ENCODE assay signal across 3 cellular contexts in genomic region chr7:116283595-116284204, GRCh38.
TF ChIP-seq lines count a peak whose summit lies in the region.

No MANE protein-coding gene starts in this region.

TF ChIP-seq in liver, 16 proteins besides CTCF, POLR2A, EP300 and RAD21:
- no peak for TF ChIP-seq FOXA2 (IDR thresholded peaks at IDR 0.05)
- TF ChIP-seq GABPA (IDR thresholded peaks at IDR 0.05 in 1 of 2, conservative IDR thresholded peaks at IDR 0.05 in 1 of 2), result no peak
- peak; percentile 45 to 70 for TF ChIP-seq JUND (IDR thresholded peaks at IDR 0.05)
- TF ChIP-seq, protein P1, sequence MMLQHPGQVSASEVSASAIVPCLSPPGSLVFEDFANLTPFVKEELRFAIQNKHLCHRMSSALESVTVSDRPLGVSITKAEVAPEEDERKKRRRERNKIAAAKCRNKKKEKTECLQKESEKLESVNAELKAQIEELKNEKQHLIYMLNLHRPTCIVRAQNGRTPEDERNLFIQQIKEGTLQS (IDR thresholded peaks at IDR 0.05), result no peak
- no peak for TF ChIP-seq ZBTB33 (IDR thresholded peaks at IDR 0.05)
- no peak for TF ChIP-seq EGR1 (IDR thresholded peaks at IDR 0.05; ENCODE audit: low read depth in 2 of 2)
- TF ChIP-seq FOXA1 (IDR thresholded peaks at IDR 0.05), result no peak
- TF ChIP-seq SP1 (IDR thresholded peaks at IDR 0.05), result peak; percentile 54
- peak; percentile 87 to 90 for TF ChIP-seq HNF4A (conservative IDR thresholded peaks at IDR 0.05)
- TF ChIP-seq, protein P2, sequence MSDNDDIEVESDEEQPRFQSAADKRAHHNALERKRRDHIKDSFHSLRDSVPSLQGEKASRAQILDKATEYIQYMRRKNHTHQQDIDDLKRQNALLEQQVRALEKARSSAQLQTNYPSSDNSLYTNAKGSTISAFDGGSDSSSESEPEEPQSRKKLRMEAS (IDR thresholded peaks at IDR 0.05), result no peak
- TF ChIP-seq, protein P3, sequence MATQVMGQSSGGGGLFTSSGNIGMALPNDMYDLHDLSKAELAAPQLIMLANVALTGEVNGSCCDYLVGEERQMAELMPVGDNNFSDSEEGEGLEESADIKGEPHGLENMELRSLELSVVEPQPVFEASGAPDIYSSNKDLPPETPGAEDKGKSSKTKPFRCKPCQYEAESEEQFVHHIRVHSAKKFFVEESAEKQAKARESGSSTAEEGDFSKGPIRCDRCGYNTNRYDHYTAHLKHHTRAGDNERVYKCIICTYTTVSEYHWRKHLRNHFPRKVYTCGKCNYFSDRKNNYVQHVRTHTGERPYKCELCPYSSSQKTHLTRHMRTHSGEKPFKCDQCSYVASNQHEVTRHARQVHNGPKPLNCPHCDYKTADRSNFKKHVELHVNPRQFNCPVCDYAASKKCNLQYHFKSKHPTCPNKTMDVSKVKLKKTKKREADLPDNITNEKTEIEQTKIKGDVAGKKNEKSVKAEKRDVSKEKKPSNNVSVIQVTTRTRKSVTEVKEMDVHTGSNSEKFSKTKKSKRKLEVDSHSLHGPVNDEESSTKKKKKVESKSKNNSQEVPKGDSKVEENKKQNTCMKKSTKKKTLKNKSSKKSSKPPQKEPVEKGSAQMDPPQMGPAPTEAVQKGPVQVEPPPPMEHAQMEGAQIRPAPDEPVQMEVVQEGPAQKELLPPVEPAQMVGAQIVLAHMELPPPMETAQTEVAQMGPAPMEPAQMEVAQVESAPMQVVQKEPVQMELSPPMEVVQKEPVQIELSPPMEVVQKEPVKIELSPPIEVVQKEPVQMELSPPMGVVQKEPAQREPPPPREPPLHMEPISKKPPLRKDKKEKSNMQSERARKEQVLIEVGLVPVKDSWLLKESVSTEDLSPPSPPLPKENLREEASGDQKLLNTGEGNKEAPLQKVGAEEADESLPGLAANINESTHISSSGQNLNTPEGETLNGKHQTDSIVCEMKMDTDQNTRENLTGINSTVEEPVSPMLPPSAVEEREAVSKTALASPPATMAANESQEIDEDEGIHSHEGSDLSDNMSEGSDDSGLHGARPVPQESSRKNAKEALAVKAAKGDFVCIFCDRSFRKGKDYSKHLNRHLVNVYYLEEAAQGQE (IDR thresholded peaks at IDR 0.05), result no peak
- TF ChIP-seq RXRA (IDR thresholded peaks at IDR 0.05), result peak; percentile 95 to 99
- peak; percentile 65 for TF ChIP-seq HNF4G (IDR thresholded peaks at IDR 0.05)
- peak; percentile 35 for TF ChIP-seq NR2F2 (IDR thresholded peaks at IDR 0.05)
- no peak for TF ChIP-seq TAF1 (conservative IDR thresholded peaks at IDR 0.05)
- TF ChIP-seq YY1 (IDR thresholded peaks at IDR 0.05), result peak; percentile 50

TF ChIP-seq in HepG2, 621 proteins besides CTCF, POLR2A, EP300 and RAD21:
- TF ChIP-seq KAT7 (CRISPR knock-in tag; IDR thresholded peaks at IDR 0.05; ENCODE audit: borderline replicate concordance) (no peak), ZNF224 (CRISPR knock-in tag; IDR thresholded peaks at IDR 0.05) (no peak), AGO1 (IDR thresholded peaks at IDR 0.05; ENCODE audit: low read depth, low read length, poor library complexity, severe bottlenecking) (no peak), ZSCAN21 (CRISPR knock-in tag; IDR thresholded peaks at IDR 0.05; ENCODE audit: borderline replicate concordance) (no peak), EED (CRISPR knock-in tag; IDR thresholded peaks at IDR 0.05) (no peak)
- TF ChIP-seq, protein P4, sequence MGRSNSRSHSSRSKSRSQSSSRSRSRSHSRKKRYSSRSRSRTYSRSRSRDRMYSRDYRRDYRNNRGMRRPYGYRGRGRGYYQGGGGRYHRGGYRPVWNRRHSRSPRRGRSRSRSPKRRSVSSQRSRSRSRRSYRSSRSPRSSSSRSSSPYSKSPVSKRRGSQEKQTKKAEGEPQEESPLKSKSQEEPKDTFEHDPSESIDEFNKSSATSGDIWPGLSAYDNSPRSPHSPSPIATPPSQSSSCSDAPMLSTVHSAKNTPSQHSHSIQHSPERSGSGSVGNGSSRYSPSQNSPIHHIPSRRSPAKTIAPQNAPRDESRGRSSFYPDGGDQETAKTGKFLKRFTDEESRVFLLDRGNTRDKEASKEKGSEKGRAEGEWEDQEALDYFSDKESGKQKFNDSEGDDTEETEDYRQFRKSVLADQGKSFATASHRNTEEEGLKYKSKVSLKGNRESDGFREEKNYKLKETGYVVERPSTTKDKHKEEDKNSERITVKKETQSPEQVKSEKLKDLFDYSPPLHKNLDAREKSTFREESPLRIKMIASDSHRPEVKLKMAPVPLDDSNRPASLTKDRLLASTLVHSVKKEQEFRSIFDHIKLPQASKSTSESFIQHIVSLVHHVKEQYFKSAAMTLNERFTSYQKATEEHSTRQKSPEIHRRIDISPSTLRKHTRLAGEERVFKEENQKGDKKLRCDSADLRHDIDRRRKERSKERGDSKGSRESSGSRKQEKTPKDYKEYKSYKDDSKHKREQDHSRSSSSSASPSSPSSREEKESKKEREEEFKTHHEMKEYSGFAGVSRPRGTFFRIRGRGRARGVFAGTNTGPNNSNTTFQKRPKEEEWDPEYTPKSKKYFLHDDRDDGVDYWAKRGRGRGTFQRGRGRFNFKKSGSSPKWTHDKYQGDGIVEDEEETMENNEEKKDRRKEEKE (IDR thresholded peaks at IDR 0.05), result no peak
- TF ChIP-seq, protein P5, sequence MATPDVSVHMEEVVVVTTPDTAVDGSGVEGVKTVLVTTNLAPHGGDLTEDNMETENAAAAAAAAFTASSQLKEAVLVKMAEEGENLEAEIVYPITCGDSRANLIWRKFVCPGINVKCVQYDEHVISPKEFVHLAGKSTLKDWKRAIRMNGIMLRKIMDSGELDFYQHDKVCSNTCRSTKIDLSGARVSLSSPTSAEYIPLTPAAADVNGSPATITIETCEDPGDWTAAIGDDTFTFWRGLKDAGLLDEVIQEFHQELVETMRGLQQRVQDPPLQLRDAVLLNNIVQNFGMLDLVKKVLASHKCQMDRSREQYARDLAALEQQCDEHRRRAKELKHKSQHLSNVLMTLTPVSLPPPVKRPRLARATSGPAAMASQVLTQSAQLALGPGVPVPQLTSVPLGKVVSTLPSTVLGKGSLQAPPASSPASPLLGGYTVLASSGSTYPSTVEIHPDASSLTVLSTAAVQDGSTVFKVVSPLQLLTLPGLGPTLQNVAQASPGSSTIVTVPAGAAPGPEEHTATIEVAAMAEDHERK (CRISPR knock-in tag; IDR thresholded peaks at IDR 0.05; ENCODE audit: low read depth), result no peak

TF ChIP-seq in endothelial cell of umbilical vein, 7 proteins besides CTCF, POLR2A, EP300 and RAD21:
- TF ChIP-seq, protein P2 (IDR thresholded peaks at IDR 0.05; ENCODE audit: insufficient read depth, insufficient read length), result no peak
